In genomic region chr9:137129089-137129455, GRCh38 we compare ENCODE assay signal across 8 cellular contexts. TPM values are rescaled to one million over a fixed set of nuclear protein-coding genes. Genes with fewer than 3 reads are reported as not detected.
DNase-seq lines count a peak whose midpoint lies in the region; ATAC-seq and TF ChIP-seq lines count a peak whose summit lies in the region.

No MANE protein-coding gene starts in this region.

- DNase-seq in foreskin keratinocyte (no peak), progenitor cell of endocrine pancreas (ENCODE audit: low spot score, unreplicated experiment) (no peak), NCI-H1092 (lab: John Stamatoyannopoulos, UW) (no peak), NCI-H1694 treated with DMSO at 0.1 percent for 48 hours (lab: John Stamatoyannopoulos, UW) (no peak)

- no peaks in the 10 kb centered on the region for H3K9me3 Mint-ChIP-seq in progenitor cell of endocrine pancreas (ENCODE audit: low read depth)

- H3K27ac Mint-ChIP-seq in progenitor cell of endocrine pancreas, result peak overlapping the region; percentile 97

- peak overlapping the region; percentile 98 for H3K27ac ChIP-seq in VCaP
- H3K27ac ChIP-seq in foreskin keratinocyte, result peak overlapping the region; percentile 36

- TF ChIP-seq CTCF in VCaP (conservative IDR thresholded peaks at IDR 0.05) (no peak), foreskin keratinocyte (conservative IDR thresholded peaks at IDR 0.05) (no peak), progenitor cell of endocrine pancreas (IDR thresholded peaks at IDR 0.05; ENCODE audit: unreplicated experiment) (no peak)

- ATAC-seq in HG02571 (IDR thresholded peaks at IDR 0.05; ENCODE audit: unreplicated experiment) (peak; percentile 6), foreskin keratinocyte (no peak), HG03565 (IDR thresholded peaks at IDR 0.05; ENCODE audit: unreplicated experiment) (no peak)

- H3K9ac ChIP-seq in ES-I3 (ENCODE audit: low read depth, low read length), result peak overlapping the region; percentile 59

- H3K4me1 ChIP-seq in ES-I3 (ENCODE audit: insufficient read depth, low read length) (peaks cover 8% of the 10 kb centered on the region), foreskin keratinocyte (no peaks in the 10 kb centered on the region)

- peaks cover 24% of the 10 kb centered on the region for H3K4me1 Mint-ChIP-seq in progenitor cell of endocrine pancreas (ENCODE audit: low read depth)

- no peaks in the 10 kb centered on the region for H3K9me3 ChIP-seq in ES-I3 (ENCODE audit: control insufficient read depth, insufficient read depth, low read length)

- H3K36me3 Mint-ChIP-seq in progenitor cell of endocrine pancreas (ENCODE audit: insufficient read depth), result no peaks in the 10 kb centered on the region

- H3K27me3 ChIP-seq in foreskin keratinocyte, result no peaks in the 10 kb centered on the region

- no peaks in the 10 kb centered on the region for H3K36me3 ChIP-seq in ES-I3 (ENCODE audit: insufficient read depth, low read length)

- H3K27me3 Mint-ChIP-seq in progenitor cell of endocrine pancreas, result peaks cover 10% of the 10 kb centered on the region

- H3K4me3 Mint-ChIP-seq in progenitor cell of endocrine pancreas (ENCODE audit: low read depth), result peak overlapping the region; percentile 87

RNA-seq across cellular contexts. Expression of gene GRIN1, which starts 9.9 kb away (rescaled TPM):
- total RNA-seq in foreskin keratinocyte (0.07 and 0.17 TPM in 2 replicates), progenitor cell of endocrine pancreas (0.07 and 0.77 TPM in 2 replicates)
- polyA plus RNA-seq in foreskin keratinocyte, result 0.08 and 0.28 TPM in 2 replicates

RNA-seq across cellular contexts. Expression of gene DPP7, which starts 14.5 kb away (rescaled TPM):
- total RNA-seq in foreskin keratinocyte, result 35.0 and 54.2 TPM in 2 replicates
- 44.4 and 64.7 TPM in 2 replicates for polyA plus RNA-seq in foreskin keratinocyte
- total RNA-seq in progenitor cell of endocrine pancreas, result 39.2 and 48.5 TPM in 2 replicates

RNA-seq across cellular contexts. Expression of gene LRRC26, which starts 40.8 kb away (rescaled TPM):
- not detected in 2 replicates for total RNA-seq in foreskin keratinocyte
- not detected in 2 replicates for polyA plus RNA-seq in foreskin keratinocyte
- 0.89 and 1.00 TPM in 2 replicates for total RNA-seq in progenitor cell of endocrine pancreas

RNA-seq across cellular contexts. Expression of gene MAN1B1, which starts 42.3 kb away (rescaled TPM):
- total RNA-seq in foreskin keratinocyte (41.1 and 49.1 TPM in 2 replicates), progenitor cell of endocrine pancreas (56.1 and 57.7 TPM in 2 replicates)
- 38.5 and 49.2 TPM in 2 replicates for polyA plus RNA-seq in foreskin keratinocyte

RNA-seq across cellular contexts. Expression of gene TMEM210, which starts 42.8 kb away (rescaled TPM):
- total RNA-seq in foreskin keratinocyte, result not detected in 2 replicates
- polyA plus RNA-seq in foreskin keratinocyte, result not detected in 2 replicates
- total RNA-seq in progenitor cell of endocrine pancreas, result not detected in 2 replicates
